Comparison of ENCODE assay signal across 8 cellular contexts in the genomic region with DNA sequence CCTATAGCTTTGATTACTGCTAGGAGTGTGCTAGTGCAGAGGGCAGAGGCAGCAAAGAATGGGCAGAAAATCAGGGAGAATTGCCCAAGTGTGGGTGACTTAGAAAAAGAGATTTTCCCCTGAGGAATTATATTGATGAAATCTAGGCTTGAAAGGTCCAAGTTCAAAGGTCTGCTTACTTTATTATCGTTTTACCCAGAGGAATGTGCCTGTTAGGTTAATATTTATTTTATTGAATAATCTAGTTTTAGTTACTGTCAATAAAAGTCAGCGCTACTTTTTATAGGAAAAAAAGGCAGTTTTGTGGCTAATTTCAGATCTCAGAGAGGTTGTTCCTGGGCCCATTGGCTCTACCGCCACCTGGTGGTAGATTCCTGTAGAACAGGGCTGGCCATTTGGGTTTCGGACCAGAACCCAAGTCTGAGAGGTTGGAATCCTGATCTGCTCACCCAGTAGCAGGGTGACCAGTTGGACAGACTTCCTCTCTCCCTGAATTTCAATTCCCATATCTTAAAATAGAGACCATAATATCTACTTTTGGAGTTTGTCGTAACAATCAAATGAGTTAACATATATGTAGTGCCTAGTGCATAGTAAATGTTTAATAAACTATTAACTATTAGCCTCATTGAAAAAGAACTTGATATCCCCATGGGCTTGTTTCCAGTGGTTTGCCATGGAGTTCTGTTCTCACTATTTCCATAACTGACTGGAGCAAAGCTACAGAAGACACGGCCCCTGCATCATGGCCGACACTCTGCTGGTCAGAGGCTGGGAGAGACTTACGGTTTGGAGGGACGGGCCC.
DNase-seq lines count a peak whose midpoint lies in the region; ATAC-seq, FAIRE-seq and TF ChIP-seq lines count a peak whose summit lies in the region.

No MANE protein-coding gene starts in this region.

- dilution Hi-C loops in IMR-90 (cut with HindIII; ENCODE audit: low sequenced_read_pairs, unreplicated experiment): no loop called here

- TF ChIP-seq CTCF in IMR-90 (conservative IDR thresholded peaks at IDR 0.05; ENCODE audit: low read depth, low read length) (peak; percentile 91), WERI-Rb-1 (IDR thresholded peaks at IDR 0.05; ENCODE audit: low read depth, low read length) (peak; percentile 83), bronchial epithelial cell (IDR thresholded peaks at IDR 0.05; ENCODE audit: insufficient read depth, low read length, severe bottlenecking) (peak; percentile 85)

- H2BK15ac ChIP-seq in IMR-90 (ENCODE audit: low read depth, low read length): peak overlapping the region; percentile 47; the same call in 1 of the 3 replicates

- no peak overlapping the region for H3K9ac ChIP-seq in IMR-90 (ENCODE audit: low read depth, low read length)

- no peak overlapping the region for H4K5ac ChIP-seq in IMR-90 (ENCODE audit: low read depth, low read length)

- H3K4me3 ChIP-seq in IMR-90 (ENCODE audit: insufficient read depth, low read depth, low read length): no peak overlapping the region
- no peak overlapping the region for H3K4me3 ChIP-seq in WERI-Rb-1 (ENCODE audit: low read depth, low read length)
- H3K4me3 ChIP-seq in bronchial epithelial cell (ENCODE audit: low read depth, low read length): no peak overlapping the region

- H3K36me3 ChIP-seq in IMR-90 (ENCODE audit: control insufficient read depth, insufficient read depth, low read length) (no peaks in the 10 kb centered on the region), WERI-Rb-1 (no peaks in the 10 kb centered on the region), bronchial epithelial cell (ENCODE audit: control insufficient read depth, insufficient read depth, low read length) (no peaks in the 10 kb centered on the region)

- WGBS in IMR-90 (ENCODE audit: extremely low coverage in 2 of 2, insufficient read length in 1 of 2), 2 experiments: no CpG with 5 or more reads among the region's 9 CpGs

- H3K9me1 ChIP-seq in IMR-90 (ENCODE audit: insufficient read depth, low read length): no peaks in the 10 kb centered on the region

- peaks cover 5% of the 10 kb centered on the region; the same call in 1 of the 2 replicates for H3K9me3 ChIP-seq in IMR-90 (ENCODE audit: control insufficient read depth, insufficient read depth, low read length)
- H3K9me3 ChIP-seq in WERI-Rb-1 (ENCODE audit: severe bottlenecking): peaks cover 2% of the 10 kb centered on the region

- no peak overlapping the region for H3K27ac ChIP-seq in IMR-90 (ENCODE audit: insufficient read depth, low read length)
- no peak overlapping the region for H3K27ac ChIP-seq in WERI-Rb-1

- TF ChIP-seq RAD21 in IMR-90 (IDR thresholded peaks at IDR 0.05; ENCODE audit: low read length): peak; percentile 93

- no peak overlapping the region for H3K23ac ChIP-seq in IMR-90 (ENCODE audit: low read depth, low read length)

- H2AK9ac ChIP-seq in IMR-90 (replicated peaks; ENCODE audit: low read depth, low read length, poor library complexity): no peak overlapping the region

- H2AFZ ChIP-seq in IMR-90 (replicated peaks; ENCODE audit: low read length, poor library complexity): no peak overlapping the region

- TF ChIP-seq POLR2A in IMR-90 (IDR thresholded peaks at IDR 0.05; ENCODE audit: low read depth, low read length): no peak

- H3K4ac ChIP-seq in IMR-90 (ENCODE audit: low read depth, low read length): no peak overlapping the region

- POLR2A ChIA-PET in IMR-90 (lab: Charles Lee; ENCODE audit: unreplicated experiment): no interaction called here

- no peaks in the 10 kb centered on the region for H3K79me1 ChIP-seq in IMR-90 (ENCODE audit: low read depth in 1 of 2, low read length in 2 of 2)

- H2BK5ac ChIP-seq in IMR-90 (ENCODE audit: low read depth, low read length, poor library complexity, severe bottlenecking): no peak overlapping the region

- no peaks in the 10 kb centered on the region for H4K20me1 ChIP-seq in IMR-90 (ENCODE audit: insufficient read depth, low read length)

- no peak overlapping the region for H2AK5ac ChIP-seq in IMR-90 (ENCODE audit: low read depth, low read length)

- H2BK120ac ChIP-seq in IMR-90 (ENCODE audit: low read depth, low read length): no peak overlapping the region

- peak; percentile 10 for DNase-seq in COR-L47 (lab: John Stamatoyannopoulos, UW)
- peak; percentile 39 for DNase-seq in IMR-90
- peak; percentile 43 for DNase-seq in WERI-Rb-1
- DNase-seq in bronchial epithelial cell (ENCODE audit: low read depth): peak; percentile 22
- DNase-seq in islet precursor cell: peak; percentile 64
- DNase-seq in stimulated activated CD4-positive, alpha-beta T cell treated with anti-CD3 and anti-CD28 coated beads, Interleukin-1b, Interleukin-23, amount 100 ng/mL, for 4 hours (ENCODE audit: low read depth in 2 of 2): peak; percentile 59 to 62

- no peak overlapping the region for H3K14ac ChIP-seq in IMR-90 (replicated peaks; ENCODE audit: low read depth, low read length)

- no peak overlapping the region for H4K8ac ChIP-seq in IMR-90 (ENCODE audit: low read depth in 2 of 2, low read length in 2 of 2)

- H3K27me3 ChIP-seq in IMR-90 (ENCODE audit: control insufficient read depth, insufficient read depth, low read length) (no peaks in the 10 kb centered on the region), WERI-Rb-1 (ENCODE audit: insufficient read depth, low read depth, severe bottlenecking) (no peaks in the 10 kb centered on the region), bronchial epithelial cell (ENCODE audit: control insufficient read depth, insufficient read depth, low read length) (no peaks in the 10 kb centered on the region)

- H3K18ac ChIP-seq in IMR-90 (ENCODE audit: low read depth, low read length): no peak overlapping the region

- intact Hi-C loops in IMR-90 (cut with micrococcal nuclease): loop anchor here (2.0 to 10.0 kb wide), 7 partner anchors 63 to 676 kb away; a partner anchor contains a TSS

- ATAC-seq in IMR-90 (ENCODE audit: low read depth) (peak; percentile 89), GM21390 (IDR thresholded peaks at IDR 0.05; ENCODE audit: unreplicated experiment) (no peak), GM18909 (IDR thresholded peaks at IDR 0.05; ENCODE audit: poor library complexity, unreplicated experiment) (no peak)

- no peak for FAIRE-seq in bronchial epithelial cell (lab: Jason Lieb, UNC)

- no peak overlapping the region for H3K4me2 ChIP-seq in IMR-90 (ENCODE audit: low read depth, low read length)

- no TSS peak for BruUV-seq in IMR-90 (replicated peaks; lab: Mats Ljungman, UMichigan)

- peaks cover 5% of the 10 kb centered on the region; the same call in 1 of the 2 replicates for H3K4me1 ChIP-seq in IMR-90 (ENCODE audit: control insufficient read depth, insufficient read depth, low read length)

- H4K91ac ChIP-seq in IMR-90 (ENCODE audit: insufficient read depth, low read depth, low read length): no peak overlapping the region; the same call in 1 of the 2 replicates

- H3K56ac ChIP-seq in IMR-90 (ENCODE audit: extremely low read depth, insufficient read depth, low read length): no peak overlapping the region

- CTCF ChIA-PET in IMR-90 (lab: Yijun Ruan, JAX): interaction anchor here (0.7 to 0.8 kb wide), 2 partner anchors 23 to 145 kb away, joined by 3 read pairs; no protein-coding TSS in a partner anchor

- H2BK20ac ChIP-seq in IMR-90 (ENCODE audit: low read depth, low read length): 0 out of 2 replicates have a peak overlapping the region, but pooled peaks have one; percentile 43

- in situ Hi-C loops in IMR-90 (cut with MboI; ENCODE audit: low sequenced_read_pairs): loop anchor here (10.0 kb wide), 3 partner anchors 393 to 673 kb away; no protein-coding TSS in a partner anchor

TF ChIP-seq in IMR-90, 13 proteins besides CTCF, POLR2A, EP300 and RAD21:
- TF ChIP-seq SMC3 (IDR thresholded peaks at IDR 0.05; ENCODE audit: low read depth, low read length): peak; percentile 95
- TF ChIP-seq, protein P1, sequence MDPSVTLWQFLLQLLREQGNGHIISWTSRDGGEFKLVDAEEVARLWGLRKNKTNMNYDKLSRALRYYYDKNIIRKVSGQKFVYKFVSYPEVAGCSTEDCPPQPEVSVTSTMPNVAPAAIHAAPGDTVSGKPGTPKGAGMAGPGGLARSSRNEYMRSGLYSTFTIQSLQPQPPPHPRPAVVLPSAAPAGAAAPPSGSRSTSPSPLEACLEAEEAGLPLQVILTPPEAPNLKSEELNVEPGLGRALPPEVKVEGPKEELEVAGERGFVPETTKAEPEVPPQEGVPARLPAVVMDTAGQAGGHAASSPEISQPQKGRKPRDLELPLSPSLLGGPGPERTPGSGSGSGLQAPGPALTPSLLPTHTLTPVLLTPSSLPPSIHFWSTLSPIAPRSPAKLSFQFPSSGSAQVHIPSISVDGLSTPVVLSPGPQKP (IDR thresholded peaks at IDR 0.05; ENCODE audit: borderline replicate concordance, low read depth, low read length): no peak

Comparison
In these comparisons a context has a peak if more than half of its experiments do, and no peak if none do; other contexts are left out.
1. DNase-seq: peak in every context shown above with its lines; median percentile 64 in islet precursor cell; 60 in stimulated activated CD4-positive, alpha-beta T cell treated with anti-CD3 and anti-CD28 coated beads, Interleukin-1b, Interleukin-23, amount 100 ng/mL, for 4 hours; 43 in WERI-Rb-1; 39 in IMR-90; 22 in bronchial epithelial cell; 10 in COR-L47.